Comparison of ENCODE assay signal across 35 cellular contexts in genomic region chr10:127824826-127825225, GRCh38.
"Had no signal": no experiment of that assay in that cellular context is flagged by ENCODE, and none has a peak within 500 bp of the region (broad histone marks: within the 10 kb centered on the region; RNA-seq: fewer than 3 reads in every experiment).

No MANE protein-coding gene starts in this region.

- H3K4me3 ChIP-seq: ascending aorta, cardiac muscle cell had no signal

- H3K36me3 ChIP-seq: ascending aorta, cardiac muscle cell had no signal

- DNase-seq: activated B cell treated with CpG ODN at 0.5 μM for 24 hours; activated CD4-positive, alpha-beta memory T cell treated with anti-CD3 and anti-CD28 coated beads for 36 hours; activated CD4-positive, alpha-beta T cell treated with anti-CD3 and anti-CD28 coated beads for 4 hours; activated CD4-positive, alpha-beta T cell treated with anti-CD3 and anti-CD28 coated beads, Interleukin-2, amount 10 ng/mL, durations not matched to agents 24 days and 14 days; activated CD4-positive, alpha-beta T cell treated with anti-CD3 and anti-CD28 coated beads, Interleukin-2, amount 50 U/mL, for 1 hour; activated CD4-positive, alpha-beta T cell treated with anti-CD3 and anti-CD28 coated beads, Interleukin-2, amount 50 U/mL, for 4 hours; activated CD4-positive, CD25-positive, alpha-beta regulatory T cell treated with anti-CD3 and anti-CD28 coated beads, Interleukin-2, amount 50 U/mL, for 72 hours; activated CD8-positive, alpha-beta T cell treated with anti-CD3 and anti-CD28 coated beads for 36 hours; activated effector memory CD4-positive, alpha-beta T cell treated with anti-CD3 and anti-CD28 coated beads, Interleukin-2, amount 50 U/mL, for 16 hours; activated gamma-delta T cell treated with Interleukin-2 at 50 U/mL for 16 hours; activated naive CD4-positive, alpha-beta T cell; activated naive CD4-positive, alpha-beta T cell treated with anti-CD3 and anti-CD28 coated beads for 36 hours; activated naive CD4-positive, alpha-beta T cell treated with anti-CD3 and anti-CD28 coated beads, Interleukin-2, amount 50 U/mL, for 16 hours; activated naive CD8-positive, alpha-beta T cell treated with anti-CD3 and anti-CD28 coated beads for 36 hours; activated T-cell treated with anti-CD3 and anti-CD28 coated beads for 4 hours; activated T-cell treated with anti-CD3 and anti-CD28 coated beads, Interleukin-2, amount 50 U/mL, for 1 hour; activated T-cell treated with anti-CD3 and anti-CD28 coated beads, Interleukin-2, amount 50 U/mL, for 4 hours; activated T-cell treated with anti-CD3 and anti-CD28 coated beads, Interleukin-2, amount 50 U/mL, for 72 hours; amygdala; anterior cingulate cortex; caudate nucleus; SW 1271; T-helper 1 cell; T-helper 2 cell; T-helper 9 cell had no signal

- H3K27ac Mint-ChIP-seq: activated B cell treated with CpG ODN at 0.5 μM for 24 hours; activated CD4-positive, alpha-beta memory T cell treated with anti-CD3 and anti-CD28 coated beads for 36 hours; activated CD4-positive, alpha-beta T cell treated with anti-CD3 and anti-CD28 coated beads, Interleukin-2, amount 10 ng/mL, durations not matched to agents 24 days and 14 days; activated CD8-positive, alpha-beta T cell treated with anti-CD3 and anti-CD28 coated beads for 36 hours; activated naive CD4-positive, alpha-beta T cell treated with anti-CD3 and anti-CD28 coated beads for 36 hours; activated naive CD4-positive, alpha-beta T cell treated with anti-CD3 and anti-CD28 coated beads, Interleukin-2, amount 50 U/mL, for 72 hours; activated naive CD8-positive, alpha-beta T cell treated with anti-CD3 and anti-CD28 coated beads for 36 hours; activated T-cell treated with anti-CD3 and anti-CD28 coated beads, Interleukin-2, amount 50 U/mL, for 72 hours; activated T-helper 1 cell treated with anti-CD3 and anti-CD28 coated beads, Interleukin-12 subunit alpha, Interleukin-12 subunit beta, Interleukin-2, Interleukin-4 antibody, amounts not matched to agents 30 ng/mL and 10 ng/mL and 1 ng/mL, durations not matched to agents 14 hours and 24 hours and 36 hours; activated T-helper 17 cell treated with anti-CD3 and anti-CD28 coated beads, Interleukin-2, amount 50 U/mL, for 72 hours; brain; T-helper 1 cell treated with Interleukin-12 subunit alpha and Interleukin-12 subunit beta and Interleukin-4 antibody, amounts not matched to agents 30 μg/mL and 1 μg/mL, for 36 hours; T-helper 2 cell treated with Interferon-gamma antibody and Interleukin-4, amounts not matched to agents 5 μg/mL and 100 μg/mL, for 36 hours had no signal

- H3K36me3 Mint-ChIP-seq: activated CD4-positive, alpha-beta memory T cell treated with anti-CD3 and anti-CD28 coated beads for 36 hours; activated naive CD4-positive, alpha-beta T cell treated with anti-CD3 and anti-CD28 coated beads, Interleukin-2, amount 50 U/mL, for 72 hours; activated naive CD8-positive, alpha-beta T cell treated with anti-CD3 and anti-CD28 coated beads for 36 hours had no signal

- H3K4me3 Mint-ChIP-seq: activated B cell treated with CpG ODN at 0.5 μM for 24 hours; activated CD4-positive, alpha-beta memory T cell treated with anti-CD3 and anti-CD28 coated beads for 36 hours; activated CD4-positive, alpha-beta T cell treated with anti-CD3 and anti-CD28 coated beads, Interleukin-2, amount 10 ng/mL, durations not matched to agents 24 days and 14 days; activated CD8-positive, alpha-beta T cell treated with anti-CD3 and anti-CD28 coated beads for 36 hours; activated naive CD4-positive, alpha-beta T cell treated with anti-CD3 and anti-CD28 coated beads for 36 hours; activated naive CD8-positive, alpha-beta T cell treated with anti-CD3 and anti-CD28 coated beads for 36 hours; activated T-cell treated with anti-CD3 and anti-CD28 coated beads, Interleukin-2, amount 50 U/mL, for 4 hours; activated T-cell treated with anti-CD3 and anti-CD28 coated beads, Interleukin-2, amount 50 U/mL, for 72 hours; activated T-helper 1 cell treated with anti-CD3 and anti-CD28 coated beads, Interleukin-12 subunit alpha, Interleukin-12 subunit beta, Interleukin-2, Interleukin-4 antibody, amounts not matched to agents 30 ng/mL and 10 ng/mL and 1 ng/mL, durations not matched to agents 14 hours and 24 hours and 36 hours; activated T-helper 17 cell treated with anti-CD3 and anti-CD28 coated beads, Interleukin-2, amount 50 U/mL, for 72 hours; brain; central memory CD8-positive, alpha-beta T cell; T-helper 1 cell treated with Interleukin-12 subunit alpha and Interleukin-12 subunit beta and Interleukin-4 antibody, amounts not matched to agents 30 μg/mL and 1 μg/mL, for 36 hours; T-helper 2 cell treated with Interferon-gamma antibody and Interleukin-4, amounts not matched to agents 5 μg/mL and 100 μg/mL, for 36 hours had no signal

- H3K27me3 ChIP-seq: ascending aorta, cardiac muscle cell had no signal

- H3K9me3 Mint-ChIP-seq: activated CD4-positive, alpha-beta T cell treated with anti-CD3 and anti-CD28 coated beads, Interleukin-2, amount 10 ng/mL, durations not matched to agents 24 days and 14 days; activated CD8-positive, alpha-beta T cell treated with anti-CD3 and anti-CD28 coated beads for 36 hours; activated naive CD8-positive, alpha-beta T cell treated with anti-CD3 and anti-CD28 coated beads for 36 hours; activated T-helper 1 cell treated with anti-CD3 and anti-CD28 coated beads, Interleukin-12 subunit alpha, Interleukin-12 subunit beta, Interleukin-2, Interleukin-4 antibody, amounts not matched to agents 30 ng/mL and 10 ng/mL and 1 ng/mL, durations not matched to agents 14 hours and 24 hours and 36 hours; central memory CD8-positive, alpha-beta T cell; T-helper 1 cell treated with Interleukin-12 subunit alpha and Interleukin-12 subunit beta and Interleukin-4 antibody, amounts not matched to agents 30 μg/mL and 1 μg/mL, for 36 hours; T-helper 2 cell treated with Interferon-gamma antibody and Interleukin-4, amounts not matched to agents 5 μg/mL and 100 μg/mL, for 36 hours had no signal

- H3K27ac ChIP-seq: ascending aorta, cardiac muscle cell, VCaP had no signal

- H3K4me1 Mint-ChIP-seq: activated B cell treated with CpG ODN at 0.5 μM for 24 hours; activated CD4-positive, alpha-beta T cell treated with anti-CD3 and anti-CD28 coated beads, Interleukin-2, amount 10 ng/mL, durations not matched to agents 24 days and 14 days; activated naive CD8-positive, alpha-beta T cell treated with anti-CD3 and anti-CD28 coated beads for 36 hours; activated T-helper 17 cell treated with anti-CD3 and anti-CD28 coated beads, Interleukin-2, amount 50 U/mL, for 72 hours; central memory CD8-positive, alpha-beta T cell had no signal

- H3K4me1 ChIP-seq: ascending aorta had no signal

- H3K9me3 ChIP-seq: ascending aorta had no signal

- H3K27me3 Mint-ChIP-seq: activated CD4-positive, alpha-beta T cell treated with anti-CD3 and anti-CD28 coated beads, Interleukin-2, amount 10 ng/mL, durations not matched to agents 24 days and 14 days; activated CD8-positive, alpha-beta T cell treated with anti-CD3 and anti-CD28 coated beads for 36 hours; brain had no signal

- ATAC-seq: activated CD8-positive, alpha-beta T cell treated with anti-CD3 and anti-CD28 coated beads for 36 hours; activated naive CD4-positive, alpha-beta T cell treated with anti-CD3 and anti-CD28 coated beads, Interleukin-2, amount 50 U/mL, for 72 hours; activated T-cell treated with anti-CD3 and anti-CD28 coated beads, Interleukin-2, amount 50 U/mL, for 4 hours; activated T-cell treated with anti-CD3 and anti-CD28 coated beads, Interleukin-2, amount 50 U/mL, for 72 hours; activated T-helper 17 cell treated with anti-CD3 and anti-CD28 coated beads, Interleukin-2, amount 50 U/mL, for 72 hours had no signal
